ENCODE assay signal across 8 cellular contexts in the genomic region with DNA sequence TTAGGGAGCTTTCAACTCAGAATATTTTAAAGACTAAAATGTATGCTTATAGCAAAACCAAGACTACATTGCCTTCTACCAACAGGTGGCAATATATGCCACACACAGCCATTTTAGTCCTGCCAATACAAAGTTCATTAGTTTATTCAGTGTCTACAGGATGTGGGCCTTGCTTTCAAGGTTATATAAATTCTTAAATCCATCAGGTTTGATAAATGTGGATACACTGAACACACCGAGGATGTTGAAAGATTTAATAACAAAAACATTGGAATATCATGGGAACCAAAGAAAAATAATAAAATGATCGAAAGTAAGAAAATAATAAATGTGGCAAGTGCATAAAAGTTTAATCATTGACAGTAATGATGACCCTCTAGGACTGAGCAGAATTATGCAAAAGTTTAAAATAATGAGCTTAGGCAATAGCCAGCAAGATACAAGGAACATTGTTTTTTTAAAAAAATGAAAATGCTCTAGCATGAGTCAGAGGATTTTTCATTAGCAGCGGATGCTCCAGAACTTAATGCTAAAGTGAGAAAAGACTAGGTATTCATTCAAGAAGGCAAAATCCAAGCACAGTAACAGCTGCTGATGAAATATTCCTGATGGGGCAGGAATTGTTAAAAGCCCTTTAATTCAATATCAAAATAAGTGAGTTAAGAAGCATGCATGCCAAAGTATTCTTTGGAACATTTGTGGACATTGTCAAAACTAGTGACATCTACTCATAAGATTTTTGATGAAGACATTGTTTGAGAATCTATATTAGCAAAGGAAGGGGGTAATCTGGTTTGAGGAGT. TPM values are rescaled to one million over a fixed set of nuclear protein-coding genes. Genes with fewer than 3 reads are reported as not detected.
DNase-seq lines count a peak whose midpoint lies in the region; ATAC-seq, FAIRE-seq and TF ChIP-seq lines count a peak whose summit lies in the region.

No MANE protein-coding gene starts in this region.

- H3K27me3 ChIP-seq in H1 (replicated peaks in 1 of 4; ENCODE audit: control insufficient read depth in 3 of 4, extremely low read depth in 1 of 4, insufficient read depth in 3 of 4, low read length in 3 of 4) (no peaks in the 10 kb centered on the region), small intestine (ENCODE audit: control insufficient read depth in 2 of 2, insufficient read depth in 2 of 2, low read length in 2 of 2) (no peaks in the 10 kb centered on the region)

- no peak overlapping the region for H3K9ac ChIP-seq in H1 (replicated peaks in 1 of 4; ENCODE audit: extremely low read depth in 1 of 4, low read depth in 3 of 4, low read length in 3 of 4)

- H3K18ac ChIP-seq in H1 (ENCODE audit: extremely low read depth, low read length), result no peak overlapping the region

- H2AK5ac ChIP-seq in H1 (ENCODE audit: low read depth, low read length), result no peak overlapping the region

- H3K56ac ChIP-seq in H1 (replicated peaks; ENCODE audit: insufficient read length, low read depth, low read length), result no peak overlapping the region

- no peak overlapping the region for H4K5ac ChIP-seq in H1 (ENCODE audit: insufficient read length, low read depth, low read length)

- TF ChIP-seq POLR2A in H1 (IDR thresholded peaks at IDR 0.05; ENCODE audit: control extremely low read depth in 1 of 2, low read depth in 2 of 2, low read length in 2 of 2), result no peak

- H3K36me3 ChIP-seq in H1 (ENCODE audit: control insufficient read depth in 2 of 4, insufficient read depth in 4 of 4, low read length in 3 of 4) (no peaks in the 10 kb centered on the region), small intestine (ENCODE audit: control insufficient read depth in 2 of 2, insufficient read depth in 2 of 2, low read length in 2 of 2) (no peaks in the 10 kb centered on the region)

- H3K4me2 ChIP-seq in H1 (ENCODE audit: insufficient read depth in 1 of 2, low read depth in 2 of 2, low read length in 2 of 2), result no peak overlapping the region

- DNase-seq in AG08395 (ENCODE audit: low spot score) (peak; percentile 4), NCI-H2227 (lab: John Stamatoyannopoulos, UW; ENCODE audit: unreplicated experiment) (peak; percentile 32), H1 (ENCODE audit: low read depth in 1 of 2, low spot score in 2 of 2) (no peak), small intestine (peak; percentile 36), G401 (ENCODE audit: low spot score) (no peak), nucleus accumbens (lab: John Stamatoyannopoulos, UW) (no peak)
- DNase-seq in stimulated activated naive CD4-positive, alpha-beta T cell (lab: John Stamatoyannopoulos, UW), result no peak

- no peaks in the 10 kb centered on the region for H3K4me1 ChIP-seq in H1 (replicated peaks in 1 of 4; ENCODE audit: control insufficient read depth in 3 of 4, insufficient read depth in 4 of 4, low read length in 3 of 4)
- H3K4me1 ChIP-seq in small intestine (ENCODE audit: control insufficient read depth in 2 of 2, insufficient read depth in 1 of 2, low read depth in 1 of 2, low read length in 1 of 2), result no peaks in the 10 kb centered on the region

- in situ Hi-C loops in G401 (cut with HindIII; ENCODE audit: low sequenced_read_pairs), result no loop called here

- no peak overlapping the region for H3K4me3 ChIP-seq in H1 (ENCODE audit: extremely low read depth in 1 of 4, insufficient read depth in 2 of 4, low read depth in 3 of 4, low read length in 4 of 4)
- no peak overlapping the region for H3K4me3 ChIP-seq in small intestine (ENCODE audit: low read depth in 1 of 2, low read length in 2 of 2)

- no peak overlapping the region for H4K91ac ChIP-seq in H1 (replicated peaks; ENCODE audit: insufficient read length, low read length)

- H2BK5ac ChIP-seq in H1 (ENCODE audit: low read depth, low read length), result no peak overlapping the region

- POLR2A ChIA-PET in H1 (lab: Charles Lee; ENCODE audit: partially characterized antibody), result no interaction called here

- H3K23me2 ChIP-seq in H1 (ENCODE audit: low read depth, low read length), result no peaks in the 10 kb centered on the region

- H2BK120ac ChIP-seq in H1 (replicated peaks; ENCODE audit: low read depth, low read length), result no peak overlapping the region

- no peaks in the 10 kb centered on the region for H3K79me1 ChIP-seq in H1 (ENCODE audit: low read depth, low read length)

- no peaks in the 10 kb centered on the region for H3K79me2 ChIP-seq in H1 (ENCODE audit: control insufficient read depth in 1 of 2, insufficient read depth in 2 of 2, low read length in 2 of 2)

- WGBS in H1 (ENCODE audit: extremely low coverage in 1 of 2, insufficient coverage in 1 of 2, insufficient read length in 1 of 2, insufficient replicate concordance in 2 of 2, low coverage in 1 of 2, low lambda C conversion rate in 2 of 2, missing lambda C conversion rate in 1 of 2), 2 experiments, result 84% methylated on average over 3 of the region's 3 CpGs; no CpG with 5 or more reads in 1 of the 2 experiments
- WGBS in small intestine, 3 donors, result 59 to 68% (median 66%) methylated on average over 3 of the region's 3 CpGs

- no peaks in the 10 kb centered on the region for H4K20me1 ChIP-seq in H1 (replicated peaks in 1 of 2; ENCODE audit: control insufficient read depth in 1 of 2, insufficient read depth in 2 of 2, low read length in 2 of 2)

- no peak for TF ChIP-seq EP300 in H1 (IDR thresholded peaks at IDR 0.05; ENCODE audit: borderline replicate concordance in 1 of 2, low read depth in 2 of 2, low read length in 2 of 2)

- H3K27ac ChIP-seq in H1 (ENCODE audit: low read depth, low read length) (no peak overlapping the region), small intestine (ENCODE audit: low read depth in 1 of 2, low read length in 1 of 2) (no peak overlapping the region)

- no peak overlapping the region for H2BK12ac ChIP-seq in H1 (ENCODE audit: low read depth, low read length)

- H3K9me3 ChIP-seq in H1 (ENCODE audit: insufficient read depth in 2 of 2, low read depth in 1 of 2, low read length in 1 of 2), result no peaks in the 10 kb centered on the region
- H3K9me3 ChIP-seq in small intestine (ENCODE audit: control insufficient read depth, low read depth), result no peaks in the 10 kb centered on the region

- peak in 2 of 3 experiments; percentile 47 to 52; a peak in 2 of 4 replicates for TF ChIP-seq CTCF in H1 (IDR thresholded peaks at IDR 0.05; ENCODE audit: control extremely low read depth in 1 of 3, insufficient read depth in 1 of 3, low read depth in 1 of 3, low read length in 3 of 3)

- H2BK15ac ChIP-seq in H1 (ENCODE audit: low read length), result no peak overlapping the region

- H3K14ac ChIP-seq in H1 (ENCODE audit: insufficient read length), result no peak overlapping the region

- peak; percentile 73 for ATAC-seq in GM18909 (IDR thresholded peaks at IDR 0.05; ENCODE audit: poor library complexity, unreplicated experiment)

- H3K23ac ChIP-seq in H1 (ENCODE audit: insufficient read length), result no peak overlapping the region

- CTCF ChIA-PET in H1 (lab: Charles Lee; ENCODE audit: partially characterized antibody), result interaction anchor here (0.7 to 2.9 kb wide), 22 partner anchors 8 to 210 kb away, joined by 3 to 20 read pairs (median 4); a partner anchor contains a TSS

- FAIRE-seq in H1 (lab: Jason Lieb, UNC) (peak; percentile 39), small intestine (lab: Jason Lieb, UNC) (no peak)

- no peak overlapping the region for H4K8ac ChIP-seq in H1 (ENCODE audit: extremely low read depth, insufficient read depth, low read length)

- peak; percentile 60 to 61 for TF ChIP-seq RAD21 in H1 (IDR thresholded peaks at IDR 0.05 in 1 of 2, conservative IDR thresholded peaks at IDR 0.05 in 1 of 2; ENCODE audit: low read depth in 2 of 2, low read length in 2 of 2)

- no peak overlapping the region for H2AFZ ChIP-seq in H1 (ENCODE audit: low read length)

- H3K4ac ChIP-seq in H1 (replicated peaks; ENCODE audit: insufficient read length, low read depth, low read length), result no peak overlapping the region

- no peak overlapping the region for H2BK20ac ChIP-seq in H1 (ENCODE audit: low read length)

TF ChIP-seq in H1, 55 proteins besides CTCF, POLR2A, EP300 and RAD21:
- TF ChIP-seq TAF1 (IDR thresholded peaks at IDR 0.05; ENCODE audit: low read depth, low read length), result no peak
- TF ChIP-seq YY1 (IDR thresholded peaks at IDR 0.05; ENCODE audit: low read depth, low read length), result 0 out of 2 replicates have a peak, but pooled peaks have one; percentile 29

RNA-seq across cellular contexts. Expression of a gene that starts 14.2 kb away (rescaled TPM):
- total RNA-seq in H1 (2021; fragmentation: NEBNext Ultra II Directional; extraction: Animal tissue kit (Norgen Biotek cat#: 25700)), result 6.1 and 6.2 TPM in 2 replicates
- polyA plus RNA-seq in H1 (2011; rRNA removed), result 1.6 and 2.0 TPM in 2 replicates
- 2.3 TPM for polyA plus RNA-seq in H1 (2011; cell fraction: cytosol; rRNA removed)
- 4.0 TPM for polyA plus RNA-seq in H1 (2011; cell fraction: nucleus; rRNA removed)
- 1.0 to 4.0 TPM (median 2.1 TPM) in 4 replicates for polyA plus RNA-seq in H1 (2012, experiment 1 of 2)
- 0.18 TPM for polyA plus RNA-seq in H1 (2012, experiment 2 of 2)
- polyA plus RNA-seq in H1 (2013, experiment 1 of 2), result 6.0 TPM
- polyA plus RNA-seq in H1 (2013, experiment 2 of 2), result 5.2 TPM
- polyA minus RNA-seq in H1 (2011; rRNA and poly(A)+ RNA removed), result 13.7 and 15.7 TPM in 2 replicates
- polyA minus RNA-seq in H1 (2011; cell fraction: cytosol; rRNA and poly(A)+ RNA removed), result 4.3 TPM
- polyA minus RNA-seq in H1 (2011; cell fraction: nucleus; rRNA and poly(A)+ RNA removed), result 17.8 TPM
- 1 to 10 TPM in 1 of 3 donors, under 1 TPM in 1, not detected in 1; 0.27 to 1.7 TPM for polyA plus RNA-seq in small intestine
- not detected in 2 replicates for total RNA-seq in G401 (2014; rRNA removed; shearing (Covaris generic))

Comparison
In these comparisons a context has a peak if more than half of its experiments do, and no peak if none do; other contexts are left out.
1. DNase-seq: peak in AG08395 (single experiment), NCI-H2227 (single experiment) and small intestine (single experiment); none in H1 (0 of 2), stimulated activated naive CD4-positive, alpha-beta T cell (0 of 6), G401 (single experiment) and nucleus accumbens (0 of 56).